ENCODE assay signal across 17 cellular contexts in the genomic region with DNA sequence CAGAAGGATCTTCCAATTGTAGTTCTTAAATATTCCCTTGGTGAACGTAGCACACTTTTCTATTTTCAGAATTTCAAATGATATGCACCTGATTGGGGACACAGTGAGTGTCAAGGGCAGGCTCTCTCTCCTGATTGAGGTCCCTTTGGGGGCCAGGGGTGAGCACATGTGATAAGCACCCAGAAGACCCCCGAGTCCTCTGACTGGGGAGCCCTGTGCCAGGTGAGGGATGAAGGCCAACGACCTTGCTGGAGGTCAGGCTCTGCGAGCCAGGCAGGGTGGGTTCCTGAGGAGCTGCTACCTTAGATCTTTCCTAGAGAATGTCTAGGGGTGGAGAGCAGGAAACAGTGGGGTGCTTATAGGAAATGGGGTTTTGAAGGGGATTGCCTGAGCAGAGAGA.
"Had no signal": no experiment of that assay in that cellular context is flagged by ENCODE, and none has a peak within 500 bp of the region (broad histone marks: within the 10 kb centered on the region; RNA-seq: fewer than 3 reads in every experiment).

No MANE protein-coding gene starts in this region.

- ATAC-seq: foreskin keratinocyte, left colon, natural killer cell, right cardiac atrium had no signal

- H3K36me3 ChIP-seq: colonic mucosa, neutrophil, suprapubic skin, thyroid gland, upper lobe of left lung, uterus had no signal

- H3K27me3 ChIP-seq: thyroid gland, uterus had no signal

- FAIRE-seq: endothelial cell of umbilical vein, small intestine had no signal

- H2AFZ ChIP-seq: hepatocyte had no signal

- H3K4me2 ChIP-seq: hepatocyte had no signal

- DNase-seq: colonic mucosa; dermis blood vessel endothelial cell; erythroblast; foreskin keratinocyte; left colon; natural killer cell; small intestine; stimulated activated CD4-positive, alpha-beta T cell treated with anti-CD3 and anti-CD28 coated beads, Interleukin-12 subunit alpha, Interleukin-12 subunit beta, amount 100 ng/mL, for 4 hours; stimulated activated naive CD4-positive, alpha-beta T cell; thyroid gland; uterus had no signal

- H3K27ac Mint-ChIP-seq: natural killer cell had no signal

- H3K27ac ChIP-seq: colonic mucosa, foreskin keratinocyte, hepatocyte, neutrophil, suprapubic skin, thyroid gland, upper lobe of left lung, uterus had no signal

- H3K4me3 ChIP-seq: colonic mucosa, hepatocyte, suprapubic skin, thyroid gland, upper lobe of left lung, uterus had no signal

- H3K4me3 Mint-ChIP-seq: natural killer cell had no signal

- H3K4me1 Mint-ChIP-seq: natural killer cell had no signal

- H3K9me3 ChIP-seq: colonic mucosa, neutrophil, suprapubic skin, thyroid gland, uterus had no signal

- H3K4me1 ChIP-seq: colonic mucosa, foreskin keratinocyte, thyroid gland, uterus had no signal

- H3K79me2 ChIP-seq: hepatocyte had no signal
